13 cellular contexts compared by ENCODE assay signal in the genomic region with DNA sequence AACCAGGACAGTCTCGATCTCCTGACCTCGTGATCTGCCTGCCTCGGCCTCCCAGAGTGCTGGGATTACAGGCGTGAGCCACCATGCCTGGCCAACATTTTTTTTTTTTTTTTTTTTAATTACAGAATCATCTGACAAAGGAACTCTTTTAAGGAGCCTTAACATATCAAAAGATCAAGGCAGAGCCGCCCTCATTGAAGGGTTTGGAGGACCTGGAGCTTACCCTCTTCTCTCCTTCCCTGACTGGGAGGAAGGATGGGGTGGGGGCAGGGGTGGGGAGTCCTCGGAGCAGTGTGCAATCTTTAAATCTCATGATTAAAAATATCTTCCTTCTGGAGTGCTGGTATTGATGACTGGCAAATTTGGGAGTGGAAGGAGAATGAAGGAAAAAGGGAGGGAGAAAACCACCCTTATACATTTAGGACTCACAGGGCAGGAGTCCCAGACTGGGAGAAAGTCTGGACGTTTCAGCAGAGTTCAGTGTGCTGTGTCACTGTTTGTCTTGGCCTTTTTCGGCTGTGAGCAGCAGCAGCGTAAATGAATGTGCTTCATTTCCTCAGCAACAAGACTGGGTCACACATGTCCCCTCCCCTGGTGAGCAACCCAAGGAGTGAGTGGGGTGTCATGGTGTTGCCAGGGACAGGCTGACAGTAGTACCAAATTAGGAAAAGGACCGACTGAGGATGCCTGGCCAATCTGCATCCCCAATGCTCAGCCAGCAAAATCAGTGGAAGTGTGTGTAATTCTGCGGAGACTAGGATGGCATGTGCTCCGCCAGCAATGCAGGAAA.
A peak's percentile ranks its signal among the peaks of the same experiment; 100 is the strongest.
DNase-seq lines count a peak whose midpoint lies in the region; ATAC-seq and TF ChIP-seq lines count a peak whose summit lies in the region.
"Had no signal": no experiment of that assay in that cellular context is flagged by ENCODE, and none has a peak within 500 bp of the region (broad histone marks: within the 10 kb centered on the region; RNA-seq: fewer than 3 reads in every experiment).

No MANE protein-coding gene starts in this region.

- H3K27me3 ChIP-seq in ascending aorta (no peaks in the 10 kb centered on the region), stomach (no peaks in the 10 kb centered on the region)
- H3K27me3 ChIP-seq: uterus had no signal

- peaks cover 0 to 18% of the 10 kb centered on the region in 2 donors for H3K4me1 ChIP-seq in ascending aorta
- peaks cover 0 to 10% (median 0%) of the 10 kb centered on the region in 4 donors for H3K4me1 ChIP-seq in stomach
- H3K4me1 ChIP-seq: uterus had no signal

- DNase-seq in EL (peak; percentile 73), ascending aorta (ENCODE audit: low spot score in 2 of 2) (peak; percentile 80 to 96), left ventricle myocardium superior (no peak), stomach (no peak), NCI-H2171 (lab: John Stamatoyannopoulos, UW) (no peak)
- DNase-seq: MV-4-11, NCI-H526 treated with DMSO at 0.1 percent for 48 hours, retina, SK-N-SH had no signal

- no peak for TF ChIP-seq EP300 in stomach (IDR thresholded peaks at IDR 0.05)

- no peaks in the 10 kb centered on the region for H3K9me3 ChIP-seq in ascending aorta
- no peaks in the 10 kb centered on the region for H3K9me3 ChIP-seq in stomach
- H3K9me3 ChIP-seq: SK-N-SH, uterus had no signal

- no peak for TF ChIP-seq POLR2A in stomach (IDR thresholded peaks at IDR 0.05)

- peak overlapping the region; percentile 86 to 90 for H3K27ac ChIP-seq in ascending aorta
- peak overlapping the region in 4 of 5 donors; percentile 45 to 75 (median 58) for H3K27ac ChIP-seq in stomach
- H3K27ac ChIP-seq: uterus had no signal

- 59 to 68% (median 60%) methylated on average over 12 of the region's 12 CpGs for WGBS in stomach, 5 donors

- intact Hi-C loops in ascending aorta (cut with DNase I) (loop anchor here (1.0 to 10.0 kb wide), 5 partner anchors 113 to 711 kb away; partner anchors contain the start of gene BNC2), left ventricle myocardium superior (cut with micrococcal nuclease) (no loop called here), stomach (cut with DNase I; ENCODE audit: low total_unique reads) (no loop called here)

- H3K4me3 ChIP-seq in ascending aorta (no peak overlapping the region), stomach (no peak overlapping the region)
- H3K4me3 ChIP-seq: uterus had no signal

- ATAC-seq in left ventricle myocardium superior (peak; percentile 74), GM19397 (IDR thresholded peaks at IDR 0.05; ENCODE audit: unreplicated experiment) (no peak), HG03039 (IDR thresholded peaks at IDR 0.05; ENCODE audit: unreplicated experiment) (no peak), GM19452 (IDR thresholded peaks at IDR 0.05; ENCODE audit: unreplicated experiment) (no peak)

- H3K36me3 ChIP-seq in ascending aorta (no peaks in the 10 kb centered on the region), stomach (no peaks in the 10 kb centered on the region)
- H3K36me3 ChIP-seq: uterus had no signal

- TF ChIP-seq CTCF in ascending aorta (IDR thresholded peaks at IDR 0.05) (no peak), stomach (IDR thresholded peaks at IDR 0.05) (no peak)

Comparison
In these comparisons a context has a peak if more than half of its experiments do, and no peak if none do; other contexts are left out.
1. DNase-seq: peak in EL (single experiment) and ascending aorta (2 of 2); none in left ventricle myocardium superior (single experiment), stomach (single experiment) and NCI-H2171 (single experiment).